ENCODE assay signal across 13 cellular contexts in the genomic region with DNA sequence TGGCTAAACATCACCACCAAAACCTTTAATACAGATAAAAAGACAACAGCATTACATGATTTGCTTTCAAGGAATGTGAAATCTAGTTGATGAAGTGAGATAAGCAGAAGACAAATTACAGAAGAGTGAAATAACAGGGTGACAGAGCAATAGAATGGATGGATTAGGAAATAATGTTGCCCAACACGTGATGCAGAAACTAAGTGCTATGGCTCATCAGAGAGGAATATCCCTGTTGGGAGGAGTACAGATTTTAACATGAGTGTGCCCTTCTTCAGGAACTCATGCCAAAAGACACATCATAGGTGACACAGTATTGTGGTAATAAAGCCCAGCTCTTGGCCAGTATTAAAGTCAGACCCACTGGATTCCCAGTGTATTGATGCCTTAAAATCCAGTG.
DNase-seq lines count a peak whose midpoint lies in the region; FAIRE-seq and TF ChIP-seq lines count a peak whose summit lies in the region.
"Had no signal": no experiment of that assay in that cellular context is flagged by ENCODE, and none has a peak within 500 bp of the region (broad histone marks: within the 10 kb centered on the region; RNA-seq: fewer than 3 reads in every experiment).

No MANE protein-coding gene starts in this region.

- intact Hi-C loops in head of caudate nucleus (cut with DNase I) = no loop called here

- H4K20me1 ChIP-seq in smooth muscle cell (ENCODE audit: low read depth) = no peaks in the 10 kb centered on the region

- no peaks in the 10 kb centered on the region for H3F3A ChIP-seq in smooth muscle cell (ENCODE audit: low read depth)

- H3K4me2 ChIP-seq in smooth muscle cell = no peak overlapping the region

- DNase-seq in ELR (ENCODE audit: low read depth) (peak; percentile 87), RCC 7860 (ENCODE audit: low spot score) (peak; percentile 17), fibroblast of mammary gland (ENCODE audit: low read depth) (peak; percentile 86), smooth muscle cell (lab: John Stamatoyannopoulos, UW; ENCODE audit: unreplicated experiment) (no peak), MV-4-11 (lab: John Stamatoyannopoulos, UW) (no peak), superior temporal gyrus (ENCODE audit: extremely low spot score) (no peak), head of caudate nucleus (no peak)
- DNase-seq: CD8-positive, alpha-beta memory T cell; H7; natural killer cell; NCI-H2171 treated with DMSO at 0.1 percent for 48 hours; transverse colon had no signal

- H3K9ac ChIP-seq in smooth muscle cell (ENCODE audit: low read depth) = peak overlapping the region; percentile 43

- no peak for TF ChIP-seq CTCF in fibroblast of mammary gland (conservative IDR thresholded peaks at IDR 0.05; ENCODE audit: control insufficient read depth, insufficient read depth, low read depth, low read length)
- no peak for TF ChIP-seq CTCF in smooth muscle cell (IDR thresholded peaks at IDR 0.05; ENCODE audit: borderline replicate concordance, insufficient read depth, poor library complexity, severe bottlenecking)

- WGBS in smooth muscle cell (ENCODE audit: low lambda C conversion rate) = 52% methylated on average over 1 of the region's 1 CpG

- H2AFZ ChIP-seq in smooth muscle cell (ENCODE audit: low read depth) = no peak overlapping the region

- no peaks in the 10 kb centered on the region for H3K9me3 ChIP-seq in smooth muscle cell (replicated peaks; ENCODE audit: low read depth)
- H3K9me3 ChIP-seq: transverse colon had no signal

- H3K79me2 ChIP-seq in smooth muscle cell (ENCODE audit: low read depth) = no peaks in the 10 kb centered on the region

- no peak for FAIRE-seq in RCC 7860 (lab: Jason Lieb, UNC)

- no peaks in the 10 kb centered on the region for H3K4me1 ChIP-seq in smooth muscle cell (ENCODE audit: low read depth)
- H3K4me1 ChIP-seq: transverse colon had no signal

- H3K27me3 ChIP-seq in smooth muscle cell (ENCODE audit: low read depth) = peaks cover 19% of the 10 kb centered on the region
- H3K27me3 ChIP-seq: transverse colon had no signal

- H3K4me3 ChIP-seq in fibroblast of mammary gland (ENCODE audit: control insufficient read depth, low read depth, low read length) (no peak overlapping the region), smooth muscle cell (no peak overlapping the region)
- H3K4me3 ChIP-seq: cardiac muscle cell, transverse colon had no signal

- H3K27ac ChIP-seq in smooth muscle cell (ENCODE audit: low read depth) = peak overlapping the region; percentile 51
- H3K27ac ChIP-seq: cardiac muscle cell, transverse colon had no signal

- no peaks in the 10 kb centered on the region for H3K36me3 ChIP-seq in smooth muscle cell (ENCODE audit: low read depth)
- H3K36me3 ChIP-seq: cardiac muscle cell, transverse colon had no signal

Comparison
In these comparisons a context has a peak if more than half of its experiments do, and no peak if none do; other contexts are left out.
1. DNase-seq: peak in ELR (single experiment), RCC 7860 (single experiment) and fibroblast of mammary gland (single experiment); none in smooth muscle cell (single experiment), MV-4-11 (single experiment), superior temporal gyrus (single experiment) and head of caudate nucleus (0 of 42).